18 cellular contexts compared by ENCODE assay signal in the genomic region with DNA sequence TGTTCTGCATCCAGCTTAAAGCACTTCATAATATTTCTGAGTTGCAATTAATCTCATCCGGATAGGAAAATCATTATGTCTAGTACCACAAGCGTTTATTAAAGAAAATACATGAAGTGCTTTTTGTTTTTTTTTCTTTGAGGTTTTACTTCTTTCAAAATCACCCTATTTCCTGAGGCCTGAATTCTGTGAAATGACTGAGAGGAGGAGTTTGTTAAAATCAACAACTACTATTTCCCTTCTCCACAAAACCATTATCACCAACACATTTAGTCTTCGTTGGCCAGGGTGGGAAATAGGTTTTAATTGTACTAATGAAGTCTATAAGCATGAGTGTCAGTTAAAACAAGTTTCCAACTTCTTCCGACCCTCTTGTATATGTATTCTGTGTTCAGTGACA. TPM values are rescaled to one million over a fixed set of nuclear protein-coding genes. Genes with fewer than 3 reads are reported as not detected.
DNase-seq lines count a peak whose midpoint lies in the region; ATAC-seq and TF ChIP-seq lines count a peak whose summit lies in the region.
"Had no signal": no experiment of that assay in that cellular context is flagged by ENCODE, and none has a peak within 500 bp of the region (broad histone marks: within the 10 kb centered on the region; RNA-seq: fewer than 3 reads in every experiment).

No MANE protein-coding gene starts in this region.

- no peak for TF ChIP-seq EP300 in ovary (IDR thresholded peaks at IDR 0.05)

- H3K27me3 ChIP-seq in Karpas-422 (ENCODE audit: low read length) (no peaks in the 10 kb centered on the region), ovary (no peaks in the 10 kb centered on the region), smooth muscle cell (ENCODE audit: low read depth) (no peaks in the 10 kb centered on the region)
- H3K27me3 ChIP-seq: BE2C, SJCRH30 had no signal

- H4K20me1 ChIP-seq in Karpas-422 (ENCODE audit: insufficient read depth, low read depth, low read length) (no peaks in the 10 kb centered on the region), smooth muscle cell (ENCODE audit: low read depth) (peaks cover 3% of the 10 kb centered on the region)

- H3K79me2 ChIP-seq in Karpas-422 (ENCODE audit: low read length) = no peaks in the 10 kb centered on the region
- no peaks in the 10 kb centered on the region for H3K79me2 ChIP-seq in smooth muscle cell (ENCODE audit: low read depth)

- H3K27ac ChIP-seq in Karpas-422 (ENCODE audit: low read length) (no peak overlapping the region), ovary (no peak overlapping the region), smooth muscle cell (ENCODE audit: low read depth) (no peak overlapping the region)
- H3K27ac ChIP-seq: KMS-11, SJCRH30 had no signal

- no peaks in the 10 kb centered on the region for H3K9me3 Mint-ChIP-seq in activated T-cell treated with anti-CD3 and anti-CD28 coated beads, Interleukin-2, amount 50 U/mL, for 72 hours
- H3K9me3 Mint-ChIP-seq in activated T-cell treated with anti-CD3 and anti-CD28 coated beads, Interleukin-2, amount 50 U/mL, for 4 hours = no peaks in the 10 kb centered on the region
- H3K9me3 Mint-ChIP-seq in T-helper 2 cell treated with Interferon-gamma antibody and Interleukin-4, amounts not matched to agents 5 μg/mL and 100 μg/mL, for 36 hours = no peaks in the 10 kb centered on the region
- H3K9me3 Mint-ChIP-seq in nephron progenitor cell = no peaks in the 10 kb centered on the region

- no peaks in the 10 kb centered on the region for H3K9me2 ChIP-seq in Karpas-422 (replicated peaks; ENCODE audit: insufficient read depth, low read length)

- TF ChIP-seq POLR2A in ovary (IDR thresholded peaks at IDR 0.05) = no peak

- H3K27me3 Mint-ChIP-seq in activated T-cell treated with anti-CD3 and anti-CD28 coated beads, Interleukin-2, amount 50 U/mL, for 72 hours (ENCODE audit: low read depth) = no peaks in the 10 kb centered on the region
- no peaks in the 10 kb centered on the region for H3K27me3 Mint-ChIP-seq in activated T-cell treated with anti-CD3 and anti-CD28 coated beads, Interleukin-2, amount 50 U/mL, for 4 hours (ENCODE audit: low read depth)
- H3K27me3 Mint-ChIP-seq in T-helper 2 cell treated with Interferon-gamma antibody and Interleukin-4, amounts not matched to agents 5 μg/mL and 100 μg/mL, for 36 hours (ENCODE audit: low read depth) = no peaks in the 10 kb centered on the region
- H3K27me3 Mint-ChIP-seq in nephron progenitor cell (ENCODE audit: low read depth, poor library complexity) = peaks cover 3% of the 10 kb centered on the region

- H2AFZ ChIP-seq in Karpas-422 (ENCODE audit: low read length) = no peak overlapping the region
- no peak overlapping the region for H2AFZ ChIP-seq in smooth muscle cell (ENCODE audit: low read depth)

- H3K4me1 Mint-ChIP-seq in activated T-cell treated with anti-CD3 and anti-CD28 coated beads, Interleukin-2, amount 50 U/mL, for 72 hours (ENCODE audit: low read depth) = peaks cover 7% of the 10 kb centered on the region
- H3K4me1 Mint-ChIP-seq in activated T-cell treated with anti-CD3 and anti-CD28 coated beads, Interleukin-2, amount 50 U/mL, for 4 hours (ENCODE audit: low read depth) = peaks cover 11% of the 10 kb centered on the region
- H3K4me1 Mint-ChIP-seq in T-helper 2 cell treated with Interferon-gamma antibody and Interleukin-4, amounts not matched to agents 5 μg/mL and 100 μg/mL, for 36 hours (ENCODE audit: low read depth) = peaks cover 28% of the 10 kb centered on the region
- peaks cover 2% of the 10 kb centered on the region for H3K4me1 Mint-ChIP-seq in nephron progenitor cell

- H3K36me3 ChIP-seq in Karpas-422 (ENCODE audit: insufficient read depth, low read length) = no peaks in the 10 kb centered on the region
- H3K36me3 ChIP-seq in ovary = no peaks in the 10 kb centered on the region
- H3K36me3 ChIP-seq in smooth muscle cell (ENCODE audit: low read depth) = no peaks in the 10 kb centered on the region

- 86 to 93% (median 89%) methylated on average over 4 of the region's 4 CpGs for WGBS in ovary, 3 donors
- 98% methylated on average over 4 of the region's 4 CpGs for WGBS in smooth muscle cell (ENCODE audit: low lambda C conversion rate)

- H3K4me3 Mint-ChIP-seq in activated T-cell treated with anti-CD3 and anti-CD28 coated beads, Interleukin-2, amount 50 U/mL, for 72 hours = peak overlapping the region in 1 of 2 donors; percentile 51
- no peak overlapping the region for H3K4me3 Mint-ChIP-seq in activated T-cell treated with anti-CD3 and anti-CD28 coated beads, Interleukin-2, amount 50 U/mL, for 4 hours
- H3K4me3 Mint-ChIP-seq in T-helper 2 cell treated with Interferon-gamma antibody and Interleukin-4, amounts not matched to agents 5 μg/mL and 100 μg/mL, for 36 hours = peak overlapping the region; percentile 67
- H3K4me3 Mint-ChIP-seq in nephron progenitor cell = no peak overlapping the region

- H3K4me2 ChIP-seq in Karpas-422 (ENCODE audit: low read depth, low read length, poor library complexity, severe bottlenecking) (no peak overlapping the region), smooth muscle cell (no peak overlapping the region)
- H3K4me2 ChIP-seq: KMS-11 had no signal

- ATAC-seq in activated T-cell treated with anti-CD3 and anti-CD28 coated beads, Interleukin-2, amount 50 U/mL, for 72 hours (replicated peaks in 1 of 2) = no peak
- ATAC-seq in activated T-cell treated with anti-CD3 and anti-CD28 coated beads, Interleukin-2, amount 50 U/mL, for 4 hours = no peak

- H3K27ac Mint-ChIP-seq in activated T-cell treated with anti-CD3 and anti-CD28 coated beads, Interleukin-2, amount 50 U/mL, for 72 hours = peak overlapping the region; percentile 85
- H3K27ac Mint-ChIP-seq in T-helper 2 cell treated with Interferon-gamma antibody and Interleukin-4, amounts not matched to agents 5 μg/mL and 100 μg/mL, for 36 hours = peak overlapping the region; percentile 55
- peak overlapping the region; percentile 83 for H3K27ac Mint-ChIP-seq in nephron progenitor cell

- H3K36me3 Mint-ChIP-seq in activated T-cell treated with anti-CD3 and anti-CD28 coated beads, Interleukin-2, amount 50 U/mL, for 72 hours (ENCODE audit: insufficient read depth in 2 of 2) = peaks cover 1 to 27% of the 10 kb centered on the region in 2 donors
- H3K36me3 Mint-ChIP-seq in activated T-cell treated with anti-CD3 and anti-CD28 coated beads, Interleukin-2, amount 50 U/mL, for 4 hours (ENCODE audit: insufficient read depth) = peaks cover 21% of the 10 kb centered on the region
- peaks cover 26% of the 10 kb centered on the region for H3K36me3 Mint-ChIP-seq in T-helper 2 cell treated with Interferon-gamma antibody and Interleukin-4, amounts not matched to agents 5 μg/mL and 100 μg/mL, for 36 hours (ENCODE audit: low read depth)
- H3K36me3 Mint-ChIP-seq in nephron progenitor cell (ENCODE audit: low read depth) = peaks cover 33% of the 10 kb centered on the region

- H3K9me3 ChIP-seq in Karpas-422 (ENCODE audit: low read length) = no peaks in the 10 kb centered on the region
- H3K9me3 ChIP-seq in ovary = no peaks in the 10 kb centered on the region
- no peaks in the 10 kb centered on the region for H3K9me3 ChIP-seq in smooth muscle cell (replicated peaks; ENCODE audit: low read depth)
- H3K9me3 ChIP-seq: BE2C, SJCRH30 had no signal

- DNase-seq in activated T-cell treated with anti-CD3 and anti-CD28 coated beads, Interleukin-2, amount 50 U/mL, for 72 hours = no peak
- DNase-seq in activated T-cell treated with anti-CD3 and anti-CD28 coated beads, Interleukin-2, amount 50 U/mL, for 4 hours = no peak
- DNase-seq in Karpas-422 = peak; percentile 14
- no peak for DNase-seq in T-helper 2 cell treated with Interferon-gamma antibody and Interleukin-4, amounts not matched to agents 5 μg/mL and 100 μg/mL, for 36 hours (ENCODE audit: low spot score)
- no peak for DNase-seq in nephron progenitor cell
- no peak for DNase-seq in ovary
- DNase-seq in smooth muscle cell (lab: John Stamatoyannopoulos, UW; ENCODE audit: unreplicated experiment) = no peak
- DNase-seq: BE2C, COR-L47, DMS79, IMR-90, NCI-H1105, NCI-H2081, NCI-H2171 treated with DMSO at 0.1 percent for 48 hours, NCI-H526 treated with DMSO at 0.1 percent for 48 hours, OCI-M1, SJCRH30 had no signal

- no peak overlapping the region for H3K9ac ChIP-seq in Karpas-422 (ENCODE audit: low read length)
- no peak overlapping the region for H3K9ac ChIP-seq in smooth muscle cell (ENCODE audit: low read depth)
- H3K9ac ChIP-seq: KMS-11 had no signal

- TF ChIP-seq CTCF in nephron progenitor cell (IDR thresholded peaks at IDR 0.05) (no peak), ovary (IDR thresholded peaks at IDR 0.05) (no peak), smooth muscle cell (IDR thresholded peaks at IDR 0.05; ENCODE audit: borderline replicate concordance, insufficient read depth, poor library complexity, severe bottlenecking) (no peak)

- H3K4me1 ChIP-seq in Karpas-422 (ENCODE audit: low read length) (no peaks in the 10 kb centered on the region), ovary (ENCODE audit: insufficient read depth) (no peaks in the 10 kb centered on the region), smooth muscle cell (ENCODE audit: low read depth) (peaks cover 5% of the 10 kb centered on the region)
- H3K4me1 ChIP-seq: SJCRH30 had no signal

- H3F3A ChIP-seq in smooth muscle cell (ENCODE audit: low read depth) = no peaks in the 10 kb centered on the region

- H3K4me3 ChIP-seq in Karpas-422 (ENCODE audit: low read length) (no peak overlapping the region), ovary (no peak overlapping the region), smooth muscle cell (no peak overlapping the region)
- H3K4me3 ChIP-seq: SJCRH30 had no signal

- intact Hi-C loops in ovary (cut with DNase I) = loop anchor here (10.0 kb wide), 4 partner anchors 139 to 449 kb away; partner anchors contain the start of genes BRD7 (in 2 of the 4) and CNEP1R1 (in 1 of the 4)

RNA-seq across cellular contexts. Expression of gene ADCY7, which starts 50.7 kb away (rescaled TPM):
- total RNA-seq in activated T-cell treated with anti-CD3 and anti-CD28 coated beads, Interleukin-2, amount 50 U/mL, for 72 hours = 10 to 100 TPM; 67.5 to 97.1 TPM
- 10 to 100 TPM; 61.7 to 77.6 (median 70.7) TPM for total RNA-seq in activated T-cell treated with anti-CD3 and anti-CD28 coated beads, Interleukin-2, amount 50 U/mL, for 4 hours
- total RNA-seq in Karpas-422 (2014; rRNA removed; shearing (Covaris generic); ENCODE audit: low replicate concordance) = 27.5 and 45.5 TPM in 2 replicates
- total RNA-seq in ovary = 10 to 100 TPM; 23.4 to 78.9 (median 39.5) TPM
- polyA plus RNA-seq in ovary = 10 to 100 TPM; 10.2 to 10.7 TPM
- total RNA-seq in smooth muscle cell = 31.6 and 37.1 TPM in 2 replicates
- 28.1 and 30.7 TPM in 2 replicates for polyA plus RNA-seq in smooth muscle cell
